ENCODE assay signal across 16 cellular contexts in the genomic region with DNA sequence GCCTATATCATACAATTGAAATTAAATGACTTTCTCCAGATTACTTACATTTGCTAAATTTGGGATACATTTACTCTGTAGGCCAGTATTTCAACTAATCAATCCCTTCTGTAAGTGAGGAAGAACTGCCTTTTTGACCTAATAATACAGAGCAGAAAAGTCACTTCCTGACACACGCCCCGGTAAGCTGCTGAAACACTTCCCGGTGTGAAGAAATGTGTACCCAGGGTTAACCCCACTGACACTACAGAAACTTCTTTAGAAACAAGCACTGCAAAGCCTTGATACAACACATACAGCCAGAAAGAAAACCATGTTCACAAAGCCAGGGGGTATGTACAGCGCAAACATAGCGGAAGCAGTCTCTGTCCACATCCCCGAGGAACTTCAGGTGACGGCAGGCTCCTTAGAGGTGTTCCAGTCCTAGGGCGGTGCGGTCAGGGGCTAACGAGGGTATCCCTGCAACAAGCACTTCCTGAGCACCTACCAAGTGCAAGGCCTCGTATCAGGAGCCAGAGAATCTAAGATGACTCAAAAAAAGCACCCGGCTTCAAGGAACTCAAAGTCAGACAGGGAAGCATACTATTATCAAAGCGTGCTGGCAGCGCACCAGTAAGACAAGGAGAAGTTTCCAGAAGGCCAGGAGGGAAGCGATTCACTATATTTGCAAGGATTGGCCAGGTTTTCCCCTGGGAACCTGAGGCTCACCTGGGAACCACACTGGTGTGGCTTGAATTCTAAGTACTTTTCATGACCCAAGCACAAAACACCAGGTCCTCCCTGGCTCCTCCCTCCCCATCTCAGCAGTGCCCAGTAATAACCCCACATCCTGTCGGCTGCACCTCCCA. TPM values are rescaled to one million over a fixed set of nuclear protein-coding genes. Genes with fewer than 3 reads are reported as not detected.
DNase-seq lines count a peak whose midpoint lies in the region; ATAC-seq and TF ChIP-seq lines count a peak whose summit lies in the region.
"Had no signal": no experiment of that assay in that cellular context is flagged by ENCODE, and none has a peak within 500 bp of the region (broad histone marks: within the 10 kb centered on the region; RNA-seq: fewer than 3 reads in every experiment).

No MANE protein-coding gene starts in this region.

- WGBS in transverse colon (ENCODE audit: low coverage in 1 of 2), 2 donors: 78 to 100% methylated on average over 3 to 16 of the region's 16 CpGs

- H3K36me3 Mint-ChIP-seq in brain: peaks cover 20% of the 10 kb centered on the region

- H3K27ac Mint-ChIP-seq in brain: peak overlapping the region in 3 of 5 experiments; percentile 45 to 96 (median 84)
- H3K27ac Mint-ChIP-seq: activated naive CD4-positive, alpha-beta T cell treated with anti-CD3 and anti-CD28 coated beads, Interleukin-2, amount 50 U/mL, for 72 hours had no signal

- peak overlapping the region; percentile 5 to 86 (median 80) for H3K27ac ChIP-seq in transverse colon
- H3K27ac ChIP-seq: 22Rv1, PC-9, VCaP had no signal

- peak; percentile 52 for ATAC-seq in mucosa of descending colon
- no peak for ATAC-seq in GM21526 (IDR thresholded peaks at IDR 0.05; ENCODE audit: low FRiP score, unreplicated experiment)
- no peak for ATAC-seq in GM18517 (IDR thresholded peaks at IDR 0.05; ENCODE audit: unreplicated experiment)
- ATAC-seq: activated naive CD4-positive, alpha-beta T cell treated with anti-CD3 and anti-CD28 coated beads, Interleukin-2, amount 50 U/mL, for 72 hours had no signal

- peaks cover 98% of the 10 kb centered on the region for H3K4me1 Mint-ChIP-seq in brain

- no peaks in the 10 kb centered on the region for H3K9me3 ChIP-seq in mucosa of descending colon
- H3K9me3 ChIP-seq in transverse colon: no peaks in the 10 kb centered on the region

- H3K27me3 ChIP-seq in transverse colon: no peaks in the 10 kb centered on the region

- H3K27me3 Mint-ChIP-seq in brain: no peaks in the 10 kb centered on the region

- H3K4me3 ChIP-seq in mucosa of descending colon (no peak overlapping the region), transverse colon (no peak overlapping the region)
- H3K4me3 ChIP-seq: PC-9 had no signal

- H3K4me3 Mint-ChIP-seq in brain: peak overlapping the region in 3 of 5 experiments; percentile 20 to 68 (median 40)

- H3K36me3 ChIP-seq in mucosa of descending colon (ENCODE audit: low read depth) (no peaks in the 10 kb centered on the region), transverse colon (no peaks in the 10 kb centered on the region)

- TF ChIP-seq EP300 in transverse colon (IDR thresholded peaks at IDR 0.05; ENCODE audit: low read depth): no peak

- H3K9me3 Mint-ChIP-seq in brain: no peaks in the 10 kb centered on the region
- H3K9me3 Mint-ChIP-seq: activated naive CD4-positive, alpha-beta T cell treated with anti-CD3 and anti-CD28 coated beads, Interleukin-2, amount 50 U/mL, for 72 hours had no signal

- intact Hi-C loops in mucosa of descending colon (cut with DNase I, micrococcal nuclease) (no loop called here), transverse colon (cut with DNase I; ENCODE audit: low total_unique reads) (no loop called here)

- in situ Hi-C loops in transverse colon (cut with MboI; ENCODE audit: low pct_ligation_motif_present in 1 of 4, low pct_unique_long_range_greater_than_20kb in 1 of 4, low sequenced_read_pairs in 3 of 4): no loop called here

- no peak for TF ChIP-seq POLR2A in transverse colon (IDR thresholded peaks at IDR 0.05)

- DNase-seq in NOMO-1 (lab: John Stamatoyannopoulos, UW; ENCODE audit: unreplicated experiment in 2 of 2) (peak; percentile 62 to 65), NOMO-1 treated with dmso at 0.1 percent for 144 hours (lab: John Stamatoyannopoulos, UW; ENCODE audit: unreplicated experiment) (no peak), mucosa of descending colon (no peak), transverse colon (no peak), midbrain (lab: John Stamatoyannopoulos, UW) (no peak)
- DNase-seq: EL; HCEC 1CT; NCI-H1694; PC-9; stimulated activated naive CD4-positive, alpha-beta T cell treated with Interleukin-2 at 50 U/mL for 16 hours had no signal

- no peak for TF ChIP-seq CTCF in brain (conservative IDR thresholded peaks at IDR 0.05)
- TF ChIP-seq CTCF in mucosa of descending colon (IDR thresholded peaks at IDR 0.05): no peak
- TF ChIP-seq CTCF in transverse colon (IDR thresholded peaks at IDR 0.05): no peak

- H3K4me1 ChIP-seq in mucosa of descending colon (ENCODE audit: low read depth) (peaks cover 25% of the 10 kb centered on the region), transverse colon (peaks cover 19 to 80% (median 54%) of the 10 kb centered on the region in 4 donors)

RNA-seq across cellular contexts. Expression of a gene that starts 46.6 kb away (rescaled TPM):
- 29.0 TPM for polyA plus RNA-seq in brain (ENCODE audit: insufficient read depth, low read depth, low replicate concordance)
- 10 to 100 TPM; 22.0 to 47.9 (median 23.2) TPM for total RNA-seq in mucosa of descending colon
- 10 to 100 TPM; 19.4 to 37.8 (median 26.7) TPM for total RNA-seq in transverse colon

Comparison
In these comparisons a context has a peak if more than half of its experiments do, and no peak if none do; other contexts are left out.
1. DNase-seq: peak in NOMO-1 (2 of 2); none in NOMO-1 treated with dmso at 0.1 percent for 144 hours (single experiment), mucosa of descending colon (0 of 3), transverse colon (single experiment) and midbrain (single experiment).